ENCODE assay signal across 1 cellular context in genomic region chr19:3154957-3155736, GRCh38.
TF ChIP-seq lines count a peak whose summit lies in the region.

No MANE protein-coding gene starts in this region.

TF ChIP-seq in H1, 55 proteins besides CTCF, POLR2A, EP300 and RAD21:
- TF ChIP-seq PHF8 (conservative IDR thresholded peaks at IDR 0.05; ENCODE audit: low read depth, low read length) (no peak), KDM1A (IDR thresholded peaks at IDR 0.05; ENCODE audit: borderline replicate concordance, low read length) (peak; percentile 62; the same call in 1 of the 2 replicates)
